In the genomic region with DNA sequence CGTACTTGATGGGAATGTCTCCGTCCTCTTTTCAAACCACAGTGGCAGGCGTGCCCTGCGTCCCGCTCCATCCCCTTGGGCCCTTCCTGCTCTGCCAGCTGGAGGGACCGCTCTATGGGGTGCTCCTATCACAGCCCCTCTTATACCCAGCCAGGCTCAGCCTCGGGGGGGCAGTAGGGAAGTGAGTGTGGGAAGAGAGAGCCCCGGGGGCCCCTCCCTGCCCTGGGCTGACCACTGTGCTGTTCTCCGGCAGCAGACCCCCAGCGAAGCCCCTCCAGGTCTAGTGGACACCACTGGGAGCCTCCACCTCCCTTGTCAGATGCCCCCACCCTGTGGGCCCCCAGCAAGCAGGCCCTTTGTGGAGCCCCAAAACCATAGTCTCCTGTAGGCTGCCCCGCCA, we compare ENCODE assay signal across 1 cellular context.
TF ChIP-seq lines count a peak whose summit lies in the region.

No MANE protein-coding gene starts in this region.

TF ChIP-seq in GM23338, 12 proteins besides CTCF, POLR2A, EP300 and RAD21 (continued from another document):
- TF ChIP-seq, protein P1, sequence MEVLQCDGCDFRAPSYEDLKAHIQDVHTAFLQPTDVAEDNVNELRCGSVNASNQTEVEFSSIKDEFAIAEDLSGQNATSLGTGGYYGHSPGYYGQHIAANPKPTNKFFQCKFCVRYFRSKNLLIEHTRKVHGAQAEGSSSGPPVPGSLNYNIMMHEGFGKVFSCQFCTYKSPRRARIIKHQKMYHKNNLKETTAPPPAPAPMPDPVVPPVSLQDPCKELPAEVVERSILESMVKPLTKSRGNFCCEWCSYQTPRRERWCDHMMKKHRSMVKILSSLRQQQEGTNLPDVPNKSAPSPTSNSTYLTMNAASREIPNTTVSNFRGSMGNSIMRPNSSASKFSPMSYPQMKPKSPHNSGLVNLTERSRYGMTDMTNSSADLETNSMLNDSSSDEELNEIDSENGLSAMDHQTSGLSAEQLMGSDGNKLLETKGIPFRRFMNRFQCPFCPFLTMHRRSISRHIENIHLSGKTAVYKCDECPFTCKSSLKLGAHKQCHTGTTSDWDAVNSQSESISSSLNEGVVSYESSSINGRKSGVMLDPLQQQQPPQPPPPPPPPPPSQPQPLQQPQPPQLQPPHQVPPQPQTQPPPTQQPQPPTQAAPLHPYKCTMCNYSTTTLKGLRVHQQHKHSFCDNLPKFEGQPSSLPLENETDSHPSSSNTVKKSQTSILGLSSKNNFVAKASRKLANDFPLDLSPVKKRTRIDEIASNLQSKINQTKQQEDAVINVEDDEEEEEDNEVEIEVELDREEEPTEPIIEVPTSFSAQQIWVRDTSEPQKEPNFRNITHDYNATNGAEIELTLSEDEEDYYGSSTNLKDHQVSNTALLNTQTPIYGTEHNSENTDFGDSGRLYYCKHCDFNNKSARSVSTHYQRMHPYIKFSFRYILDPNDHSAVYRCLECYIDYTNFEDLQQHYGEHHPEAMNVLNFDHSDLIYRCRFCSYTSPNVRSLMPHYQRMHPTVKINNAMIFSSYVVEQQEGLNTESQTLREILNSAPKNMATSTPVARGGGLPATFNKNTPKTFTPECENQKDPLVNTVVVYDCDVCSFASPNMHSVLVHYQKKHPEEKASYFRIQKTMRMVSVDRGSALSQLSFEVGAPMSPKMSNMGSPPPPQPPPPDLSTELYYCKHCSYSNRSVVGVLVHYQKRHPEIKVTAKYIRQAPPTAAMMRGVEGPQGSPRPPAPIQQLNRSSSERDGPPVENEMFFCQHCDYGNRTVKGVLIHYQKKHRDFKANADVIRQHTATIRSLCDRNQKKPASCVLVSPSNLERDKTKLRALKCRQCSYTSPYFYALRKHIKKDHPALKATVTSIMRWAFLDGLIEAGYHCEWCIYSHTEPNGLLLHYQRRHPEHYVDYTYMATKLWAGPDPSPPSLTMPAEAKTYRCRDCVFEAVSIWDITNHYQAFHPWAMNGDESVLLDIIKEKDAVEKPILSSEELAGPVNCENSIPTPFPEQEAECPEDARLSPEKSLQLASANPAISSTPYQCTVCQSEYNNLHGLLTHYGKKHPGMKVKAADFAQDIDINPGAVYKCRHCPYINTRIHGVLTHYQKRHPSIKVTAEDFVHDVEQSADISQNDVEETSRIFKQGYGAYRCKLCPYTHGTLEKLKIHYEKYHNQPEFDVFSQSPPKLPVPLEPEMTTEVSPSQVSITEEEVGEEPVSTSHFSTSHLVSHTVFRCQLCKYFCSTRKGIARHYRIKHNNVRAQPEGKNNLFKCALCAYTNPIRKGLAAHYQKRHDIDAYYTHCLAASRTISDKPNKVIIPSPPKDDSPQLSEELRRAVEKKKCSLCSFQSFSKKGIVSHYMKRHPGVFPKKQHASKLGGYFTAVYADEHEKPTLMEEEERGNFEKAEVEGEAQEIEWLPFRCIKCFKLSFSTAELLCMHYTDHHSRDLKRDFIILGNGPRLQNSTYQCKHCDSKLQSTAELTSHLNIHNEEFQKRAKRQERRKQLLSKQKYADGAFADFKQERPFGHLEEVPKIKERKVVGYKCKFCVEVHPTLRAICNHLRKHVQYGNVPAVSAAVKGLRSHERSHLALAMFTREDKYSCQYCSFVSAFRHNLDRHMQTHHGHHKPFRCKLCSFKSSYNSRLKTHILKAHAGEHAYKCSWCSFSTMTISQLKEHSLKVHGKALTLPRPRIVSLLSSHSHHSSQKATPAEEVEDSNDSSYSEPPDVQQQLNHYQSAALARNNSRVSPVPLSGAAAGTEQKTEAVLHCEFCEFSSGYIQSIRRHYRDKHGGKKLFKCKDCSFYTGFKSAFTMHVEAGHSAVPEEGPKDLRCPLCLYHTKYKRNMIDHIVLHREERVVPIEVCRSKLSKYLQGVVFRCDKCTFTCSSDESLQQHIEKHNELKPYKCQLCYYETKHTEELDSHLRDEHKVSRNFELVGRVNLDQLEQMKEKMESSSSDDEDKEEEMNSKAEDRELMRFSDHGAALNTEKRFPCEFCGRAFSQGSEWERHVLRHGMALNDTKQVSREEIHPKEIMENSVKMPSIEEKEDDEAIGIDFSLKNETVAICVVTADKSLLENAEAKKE (CRISPR knock-in tag; IDR thresholded peaks at IDR 0.05): no peak
- TF ChIP-seq, protein P2, sequence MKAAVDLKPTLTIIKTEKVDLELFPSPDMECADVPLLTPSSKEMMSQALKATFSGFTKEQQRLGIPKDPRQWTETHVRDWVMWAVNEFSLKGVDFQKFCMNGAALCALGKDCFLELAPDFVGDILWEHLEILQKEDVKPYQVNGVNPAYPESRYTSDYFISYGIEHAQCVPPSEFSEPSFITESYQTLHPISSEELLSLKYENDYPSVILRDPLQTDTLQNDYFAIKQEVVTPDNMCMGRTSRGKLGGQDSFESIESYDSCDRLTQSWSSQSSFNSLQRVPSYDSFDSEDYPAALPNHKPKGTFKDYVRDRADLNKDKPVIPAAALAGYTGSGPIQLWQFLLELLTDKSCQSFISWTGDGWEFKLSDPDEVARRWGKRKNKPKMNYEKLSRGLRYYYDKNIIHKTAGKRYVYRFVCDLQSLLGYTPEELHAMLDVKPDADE (IDR thresholded peaks at IDR 0.05): no peak
- TF ChIP-seq NANOG (IDR thresholded peaks at IDR 0.05; ENCODE audit: borderline replicate concordance) (no peak), CREB1 (CRISPR knock-in tag; IDR thresholded peaks at IDR 0.05; ENCODE audit: low read depth) (no peak)
